ENCODE assay signal across 1 cellular context in genomic region chr1:117147856-117148588, GRCh38.
TF ChIP-seq lines count a peak whose summit lies in the region.

No MANE protein-coding gene starts in this region.

TF ChIP-seq in SK-N-SH, 30 proteins besides CTCF, POLR2A, EP300 and RAD21 (continued from another document):
- TF ChIP-seq, protein P1, sequence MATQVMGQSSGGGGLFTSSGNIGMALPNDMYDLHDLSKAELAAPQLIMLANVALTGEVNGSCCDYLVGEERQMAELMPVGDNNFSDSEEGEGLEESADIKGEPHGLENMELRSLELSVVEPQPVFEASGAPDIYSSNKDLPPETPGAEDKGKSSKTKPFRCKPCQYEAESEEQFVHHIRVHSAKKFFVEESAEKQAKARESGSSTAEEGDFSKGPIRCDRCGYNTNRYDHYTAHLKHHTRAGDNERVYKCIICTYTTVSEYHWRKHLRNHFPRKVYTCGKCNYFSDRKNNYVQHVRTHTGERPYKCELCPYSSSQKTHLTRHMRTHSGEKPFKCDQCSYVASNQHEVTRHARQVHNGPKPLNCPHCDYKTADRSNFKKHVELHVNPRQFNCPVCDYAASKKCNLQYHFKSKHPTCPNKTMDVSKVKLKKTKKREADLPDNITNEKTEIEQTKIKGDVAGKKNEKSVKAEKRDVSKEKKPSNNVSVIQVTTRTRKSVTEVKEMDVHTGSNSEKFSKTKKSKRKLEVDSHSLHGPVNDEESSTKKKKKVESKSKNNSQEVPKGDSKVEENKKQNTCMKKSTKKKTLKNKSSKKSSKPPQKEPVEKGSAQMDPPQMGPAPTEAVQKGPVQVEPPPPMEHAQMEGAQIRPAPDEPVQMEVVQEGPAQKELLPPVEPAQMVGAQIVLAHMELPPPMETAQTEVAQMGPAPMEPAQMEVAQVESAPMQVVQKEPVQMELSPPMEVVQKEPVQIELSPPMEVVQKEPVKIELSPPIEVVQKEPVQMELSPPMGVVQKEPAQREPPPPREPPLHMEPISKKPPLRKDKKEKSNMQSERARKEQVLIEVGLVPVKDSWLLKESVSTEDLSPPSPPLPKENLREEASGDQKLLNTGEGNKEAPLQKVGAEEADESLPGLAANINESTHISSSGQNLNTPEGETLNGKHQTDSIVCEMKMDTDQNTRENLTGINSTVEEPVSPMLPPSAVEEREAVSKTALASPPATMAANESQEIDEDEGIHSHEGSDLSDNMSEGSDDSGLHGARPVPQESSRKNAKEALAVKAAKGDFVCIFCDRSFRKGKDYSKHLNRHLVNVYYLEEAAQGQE (IDR thresholded peaks at IDR 0.05; ENCODE audit: low read depth, low read length): no peak
- TF ChIP-seq RFX5 (IDR thresholded peaks at IDR 0.05; ENCODE audit: low read length) (no peak), MEF2A (IDR thresholded peaks at IDR 0.05; ENCODE audit: borderline replicate concordance, low read depth) (no peak), FOXJ3 (CRISPR knock-in tag; IDR thresholded peaks at IDR 0.05) (no peak), ELF1 (IDR thresholded peaks at IDR 0.05) (no peak), FOXM1 (IDR thresholded peaks at IDR 0.05; ENCODE audit: low read depth) (no peak), TAF1 (IDR thresholded peaks at IDR 0.05; ENCODE audit: borderline replicate concordance, low read depth, low read length) (no peak), IRF3 (IDR thresholded peaks at IDR 0.05; ENCODE audit: low read depth, low read length) (no peak), ZBTB33 (IDR thresholded peaks at IDR 0.05; ENCODE audit: borderline replicate concordance, low read depth) (no peak), POLR2AphosphoS5 (IDR thresholded peaks at IDR 0.05; ENCODE audit: low read depth, low read length) (no peak), EZH2phosphoT487 (IDR thresholded peaks at IDR 0.05; ENCODE audit: borderline replicate concordance, low read depth) (no peak)
- TF ChIP-seq, protein P2, sequence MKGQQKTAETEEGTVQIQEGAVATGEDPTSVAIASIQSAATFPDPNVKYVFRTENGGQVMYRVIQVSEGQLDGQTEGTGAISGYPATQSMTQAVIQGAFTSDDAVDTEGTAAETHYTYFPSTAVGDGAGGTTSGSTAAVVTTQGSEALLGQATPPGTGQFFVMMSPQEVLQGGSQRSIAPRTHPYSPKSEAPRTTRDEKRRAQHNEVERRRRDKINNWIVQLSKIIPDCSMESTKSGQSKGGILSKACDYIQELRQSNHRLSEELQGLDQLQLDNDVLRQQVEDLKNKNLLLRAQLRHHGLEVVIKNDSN (IDR thresholded peaks at IDR 0.05; ENCODE audit: borderline replicate concordance, low read depth): no peak
TF ChIP-seq in SK-N-SH: peak in this region for 0.
